Comparison of ENCODE assay signal across 1 cellular context in genomic region chr2:88265352-88265960, GRCh38.
TF ChIP-seq lines count a peak whose summit lies in the region.

No MANE protein-coding gene starts in this region.

TF ChIP-seq in HepG2, 621 proteins besides CTCF, POLR2A, EP300 and RAD21 (continued from another document and continues in another):
- TF ChIP-seq ZBTB2 (CRISPR knock-in tag; IDR thresholded peaks at IDR 0.05; ENCODE audit: low read depth) (no peak), ZNF3 (CRISPR knock-in tag; IDR thresholded peaks at IDR 0.05) (no peak), RXRB (CRISPR knock-in tag; IDR thresholded peaks at IDR 0.05; ENCODE audit: borderline replicate concordance) (no peak), FOXA1 (IDR thresholded peaks at IDR 0.05) (no peak), FOXA1 (CRISPR knock-in tag; IDR thresholded peaks at IDR 0.05) (no peak), NR2F6 (IDR thresholded peaks at IDR 0.05) (no peak), NR2F6 (CRISPR knock-in tag; IDR thresholded peaks at IDR 0.05) (peak; percentile 49; the same call in 1 of the 2 replicates), CEBPG (CRISPR knock-in tag; IDR thresholded peaks at IDR 0.05) (0 out of 2 replicates have a peak, but pooled peaks have one; percentile 20), FOXK1 (CRISPR knock-in tag; IDR thresholded peaks at IDR 0.05; ENCODE audit: borderline replicate concordance, low read depth) (peak; percentile 51; the same call in 1 of the 2 replicates), MATR3 (CRISPR knock-in tag; IDR thresholded peaks at IDR 0.05) (no peak), ZFYVE20 (CRISPR knock-in tag; IDR thresholded peaks at IDR 0.05; ENCODE audit: borderline replicate concordance, low read depth) (no peak), ZBTB3 (CRISPR knock-in tag; IDR thresholded peaks at IDR 0.05; ENCODE audit: borderline replicate concordance, low read depth) (no peak), NR3C1 (CRISPR knock-in tag; IDR thresholded peaks at IDR 0.05) (no peak), DRAP1 (CRISPR knock-in tag; IDR thresholded peaks at IDR 0.05) (0 out of 2 replicates have a peak, but pooled peaks have one; percentile 31), FOXA3 (CRISPR knock-in tag; IDR thresholded peaks at IDR 0.05) (peak; percentile 79), MED1 (CRISPR knock-in tag; IDR thresholded peaks at IDR 0.05) (peak; percentile 42), FOXJ3 (CRISPR knock-in tag; IDR thresholded peaks at IDR 0.05; ENCODE audit: borderline replicate concordance) (0 out of 2 replicates have a peak, but pooled peaks have one; percentile 28), ZNF549 (CRISPR knock-in tag; IDR thresholded peaks at IDR 0.05) (no peak), ZNF329 (CRISPR knock-in tag; IDR thresholded peaks at IDR 0.05; ENCODE audit: low read depth) (no peak), TMF1 (CRISPR knock-in tag; IDR thresholded peaks at IDR 0.05; ENCODE audit: low read depth) (no peak), KDM2A (CRISPR knock-in tag; IDR thresholded peaks at IDR 0.05; ENCODE audit: borderline replicate concordance, low read depth) (0 out of 2 replicates have a peak, but pooled peaks have one; percentile 21), MAF1 (CRISPR knock-in tag; IDR thresholded peaks at IDR 0.05; ENCODE audit: borderline replicate concordance) (no peak), ZKSCAN5 (CRISPR knock-in tag; IDR thresholded peaks at IDR 0.05) (no peak), PPARG (CRISPR knock-in tag; conservative IDR thresholded peaks at IDR 0.05) (0 out of 2 replicates have a peak, but pooled peaks have one; percentile 23), ZNF276 (CRISPR knock-in tag; IDR thresholded peaks at IDR 0.05; ENCODE audit: low read depth) (no peak), ZNF552 (CRISPR knock-in tag; IDR thresholded peaks at IDR 0.05; ENCODE audit: borderline replicate concordance) (no peak), JUN (CRISPR knock-in tag; IDR thresholded peaks at IDR 0.05) (peak; percentile 70; the same call in 1 of the 2 replicates), ZNF614 (CRISPR knock-in tag; IDR thresholded peaks at IDR 0.05; ENCODE audit: borderline replicate concordance) (0 out of 2 replicates have a peak, but pooled peaks have one; percentile 51), ZNF878 (CRISPR knock-in tag; IDR thresholded peaks at IDR 0.05) (no peak), CHD2 (IDR thresholded peaks at IDR 0.05; ENCODE audit: low read depth, low read length) (no peak), ATF7 (IDR thresholded peaks at IDR 0.05) (peak; percentile 15; the same call in 1 of the 2 replicates), ATF7 (CRISPR knock-in tag; IDR thresholded peaks at IDR 0.05) (no peak), ZNF770 (CRISPR knock-in tag; IDR thresholded peaks at IDR 0.05) (no peak), ZBTB1 (CRISPR knock-in tag; IDR thresholded peaks at IDR 0.05; ENCODE audit: borderline replicate concordance) (no peak), ZNF790 (CRISPR knock-in tag; IDR thresholded peaks at IDR 0.05; ENCODE audit: borderline replicate concordance) (no peak), GABPB1 (CRISPR knock-in tag; IDR thresholded peaks at IDR 0.05) (peak; percentile 20; the same call in 1 of the 2 replicates), HDAC2 (CRISPR knock-in tag; IDR thresholded peaks at IDR 0.05) (0 out of 2 replicates have a peak, but pooled peaks have one; percentile 29), ZNF501 (CRISPR knock-in tag; IDR thresholded peaks at IDR 0.05) (peak; percentile 27; the same call in 1 of the 2 replicates), LRRFIP1 (CRISPR knock-in tag; conservative IDR thresholded peaks at IDR 0.05) (no peak), GATAD2A (CRISPR knock-in tag; IDR thresholded peaks at IDR 0.05) (peak; percentile 85), MAX (IDR thresholded peaks at IDR 0.05) (no peak), ZNF512 (CRISPR knock-in tag; IDR thresholded peaks at IDR 0.05) (no peak), CCAR2 (optimal IDR thresholded peaks at IDR 0.05; ENCODE audit: low read depth, low read length) (no peak), BCLAF1 (IDR thresholded peaks at IDR 0.05) (no peak), ZNF354B (CRISPR knock-in tag; IDR thresholded peaks at IDR 0.05) (no peak), ZSCAN25 (CRISPR knock-in tag; IDR thresholded peaks at IDR 0.05) (no peak), HMG20A (CRISPR knock-in tag; IDR thresholded peaks at IDR 0.05; ENCODE audit: borderline replicate concordance) (peak; percentile 80; the same call in 1 of the 2 replicates), ZNF703 (CRISPR knock-in tag; IDR thresholded peaks at IDR 0.05; ENCODE audit: borderline replicate concordance) (no peak), MTA3 (CRISPR knock-in tag; IDR thresholded peaks at IDR 0.05) (no peak), ZNF274 (CRISPR knock-in tag; IDR thresholded peaks at IDR 0.05) (no peak), RARA (CRISPR knock-in tag; IDR thresholded peaks at IDR 0.05) (peak; percentile 62), ZNF749 (CRISPR knock-in tag; IDR thresholded peaks at IDR 0.05; ENCODE audit: borderline replicate concordance) (no peak), IKZF5 (CRISPR knock-in tag; IDR thresholded peaks at IDR 0.05) (peak; percentile 80), THAP11 (CRISPR knock-in tag; IDR thresholded peaks at IDR 0.05) (peak; percentile 43), TIGD3 (CRISPR knock-in tag; IDR thresholded peaks at IDR 0.05; ENCODE audit: borderline replicate concordance) (no peak), FOSL2 (CRISPR knock-in tag; IDR thresholded peaks at IDR 0.05) (peak; percentile 100), NPAS2 (CRISPR knock-in tag; IDR thresholded peaks at IDR 0.05; ENCODE audit: borderline replicate concordance) (no peak), ZFP37 (CRISPR knock-in tag; IDR thresholded peaks at IDR 0.05; ENCODE audit: borderline replicate concordance) (no peak), MLLT10 (CRISPR knock-in tag; IDR thresholded peaks at IDR 0.05) (no peak), JUNB (CRISPR knock-in tag; IDR thresholded peaks at IDR 0.05; ENCODE audit: borderline replicate concordance) (peak; percentile 87; the same call in 1 of the 2 replicates)
